26 cellular contexts compared by ENCODE assay signal in genomic region chr4:182764642-182765041, GRCh38.
"Had no signal": no experiment of that assay in that cellular context is flagged by ENCODE, and none has a peak within 500 bp of the region (broad histone marks: within the 10 kb centered on the region; RNA-seq: fewer than 3 reads in every experiment).

No MANE protein-coding gene starts in this region.

- H3K27me3 ChIP-seq: adrenal gland, body of pancreas, stomach, thyroid gland had no signal

- H3K9me3 ChIP-seq: adrenal gland, body of pancreas, left lung, lower lobe of right lung, stomach, thyroid gland had no signal

- H3K27me3 Mint-ChIP-seq: activated naive CD8-positive, alpha-beta T cell treated with anti-CD3 and anti-CD28 coated beads for 36 hours had no signal

- H3K4me3 Mint-ChIP-seq: activated B cell treated with CpG ODN at 0.5 μM for 24 hours; activated naive CD4-positive, alpha-beta T cell treated with anti-CD3 and anti-CD28 coated beads for 36 hours; activated naive CD8-positive, alpha-beta T cell treated with anti-CD3 and anti-CD28 coated beads for 36 hours; activated T-helper 1 cell treated with anti-CD3 and anti-CD28 coated beads, Interleukin-12 subunit alpha, Interleukin-12 subunit beta, Interleukin-2, Interleukin-4 antibody, amounts not matched to agents 30 ng/mL and 10 ng/mL and 1 ng/mL, durations not matched to agents 14 hours and 24 hours and 36 hours; natural killer cell; stimulated activated naive B cell treated with anti-CD40 and anti-IgM and Interleukin-4, amounts not matched to agents 10 μg/mL and 1 μg/mL and 100 μg/mL, for 72 hours; T-helper 1 cell treated with Interleukin-12 subunit alpha and Interleukin-12 subunit beta and Interleukin-4 antibody, amounts not matched to agents 30 μg/mL and 1 μg/mL, for 36 hours had no signal

- H3K36me3 ChIP-seq: adrenal gland, left lung, lower lobe of right lung, stomach, thyroid gland had no signal

- H3K4me3 ChIP-seq: adrenal gland, body of pancreas, left lung, lower lobe of right lung, stomach, thyroid gland had no signal

- H3K4me1 ChIP-seq: adrenal gland, body of pancreas, left lung, lower lobe of right lung, stomach, thyroid gland had no signal

- ATAC-seq: body of pancreas; left lung; lower lobe of right lung; natural killer cell; right cardiac atrium; stimulated activated naive B cell treated with anti-CD40 and anti-IgM and Interleukin-4, amounts not matched to agents 10 μg/mL and 1 μg/mL and 100 μg/mL, for 72 hours had no signal

- H3K27ac Mint-ChIP-seq: activated B cell treated with CpG ODN at 0.5 μM for 24 hours; activated naive CD4-positive, alpha-beta T cell treated with anti-CD3 and anti-CD28 coated beads for 36 hours; activated naive CD8-positive, alpha-beta T cell treated with anti-CD3 and anti-CD28 coated beads for 36 hours; activated T-helper 1 cell treated with anti-CD3 and anti-CD28 coated beads, Interleukin-12 subunit alpha, Interleukin-12 subunit beta, Interleukin-2, Interleukin-4 antibody, amounts not matched to agents 30 ng/mL and 10 ng/mL and 1 ng/mL, durations not matched to agents 14 hours and 24 hours and 36 hours; natural killer cell; stimulated activated naive B cell treated with anti-CD40 and anti-IgM and Interleukin-4, amounts not matched to agents 10 μg/mL and 1 μg/mL and 100 μg/mL, for 72 hours; T-helper 1 cell treated with Interleukin-12 subunit alpha and Interleukin-12 subunit beta and Interleukin-4 antibody, amounts not matched to agents 30 μg/mL and 1 μg/mL, for 36 hours had no signal

- DNase-seq: activated B cell treated with CpG ODN at 0.5 μM for 24 hours; activated CD4-positive, alpha-beta T cell treated with anti-CD3 and anti-CD28 coated beads, Interleukin-2, amount 50 U/mL, for 48 hours; activated CD8-positive, alpha-beta memory T cell treated with anti-CD3 and anti-CD28 coated beads for 24 hours; activated effector memory CD4-positive, alpha-beta T cell treated with anti-CD3 and anti-CD28 coated beads, Interleukin-2, amount 50 U/mL, for 16 hours; activated naive CD4-positive, alpha-beta T cell treated with anti-CD3 and anti-CD28 coated beads for 36 hours; activated naive CD8-positive, alpha-beta T cell treated with anti-CD3 and anti-CD28 coated beads for 36 hours; adrenal gland; aorta; body of pancreas; effector CD4-positive, alpha-beta T cell; erythroblast; head of caudate nucleus; hypothalamus; left lung; lower lobe of right lung; natural killer cell; right cardiac atrium; stimulated activated CD4-positive, alpha-beta T cell treated with anti-CD3 and anti-CD28 coated beads, Interleukin-15, amount 100 ng/mL, for 24 hours; stimulated activated CD4-positive, alpha-beta T cell treated with anti-CD3 and anti-CD28 coated beads, Interleukin-2, amount 100 ng/mL, for 24 hours; stimulated activated naive B cell treated with anti-CD40 and anti-IgM and Interleukin-4, amounts not matched to agents 10 μg/mL and 1 μg/mL and 100 μg/mL, for 72 hours; stomach; SW 1271; T-helper 9 cell; thyroid gland had no signal

- H3K4me1 Mint-ChIP-seq: activated B cell treated with CpG ODN at 0.5 μM for 24 hours; activated naive CD8-positive, alpha-beta T cell treated with anti-CD3 and anti-CD28 coated beads for 36 hours; natural killer cell; stimulated activated naive B cell treated with anti-CD40 and anti-IgM and Interleukin-4, amounts not matched to agents 10 μg/mL and 1 μg/mL and 100 μg/mL, for 72 hours had no signal

- H3K9me3 Mint-ChIP-seq: activated B cell treated with CpG ODN at 0.5 μM for 24 hours; activated naive CD4-positive, alpha-beta T cell treated with anti-CD3 and anti-CD28 coated beads for 36 hours; activated naive CD8-positive, alpha-beta T cell treated with anti-CD3 and anti-CD28 coated beads for 36 hours; activated T-helper 1 cell treated with anti-CD3 and anti-CD28 coated beads, Interleukin-12 subunit alpha, Interleukin-12 subunit beta, Interleukin-2, Interleukin-4 antibody, amounts not matched to agents 30 ng/mL and 10 ng/mL and 1 ng/mL, durations not matched to agents 14 hours and 24 hours and 36 hours; natural killer cell; stimulated activated naive B cell treated with anti-CD40 and anti-IgM and Interleukin-4, amounts not matched to agents 10 μg/mL and 1 μg/mL and 100 μg/mL, for 72 hours; T-helper 1 cell treated with Interleukin-12 subunit alpha and Interleukin-12 subunit beta and Interleukin-4 antibody, amounts not matched to agents 30 μg/mL and 1 μg/mL, for 36 hours had no signal

- H3K36me3 Mint-ChIP-seq: activated naive CD8-positive, alpha-beta T cell treated with anti-CD3 and anti-CD28 coated beads for 36 hours; natural killer cell; stimulated activated naive B cell treated with anti-CD40 and anti-IgM and Interleukin-4, amounts not matched to agents 10 μg/mL and 1 μg/mL and 100 μg/mL, for 72 hours had no signal
